25 cellular contexts compared by ENCODE assay signal in the genomic region with DNA sequence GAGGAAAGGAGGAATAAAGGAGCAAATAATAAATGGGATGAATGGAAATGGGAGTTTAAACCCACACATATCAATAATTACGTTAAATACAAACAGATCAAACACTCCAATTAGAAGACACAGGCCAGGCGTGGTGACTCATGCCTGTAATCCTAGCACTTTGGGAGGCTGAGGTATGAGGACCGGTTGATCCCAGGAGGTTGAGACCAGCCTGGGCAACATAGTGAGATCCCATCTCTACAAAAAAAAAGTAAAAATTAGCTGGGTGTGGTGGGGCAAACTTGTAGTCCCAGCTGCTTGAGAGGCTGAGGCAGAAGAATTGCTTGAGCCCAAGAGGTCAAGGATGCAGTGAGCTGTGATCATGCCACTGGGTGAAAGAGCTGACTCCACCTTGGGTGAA. TPM values are rescaled to one million over a fixed set of nuclear protein-coding genes. Genes with fewer than 3 reads are reported as not detected.
DNase-seq lines count a peak whose midpoint lies in the region; ATAC-seq, FAIRE-seq and TF ChIP-seq lines count a peak whose summit lies in the region.
"Had no signal": no experiment of that assay in that cellular context is flagged by ENCODE, and none has a peak within 500 bp of the region (broad histone marks: within the 10 kb centered on the region; RNA-seq: fewer than 3 reads in every experiment).

No MANE protein-coding gene starts in this region.

- H3K4me1 ChIP-seq in A549 (peaks cover 46% of the 10 kb centered on the region), K562 (replicated peaks in 1 of 2; ENCODE audit: control insufficient read depth in 2 of 2, insufficient read depth in 2 of 2, low read length in 2 of 2) (peaks cover 3% of the 10 kb centered on the region in 2 experiments; a peak in 1 of 5 replicates), liver (ENCODE audit: control insufficient read depth in 4 of 4, insufficient read depth in 4 of 4, low read length in 3 of 4) (peaks cover 4 to 44% (median 22%) of the 10 kb centered on the region in 4 donors)
- H3K4me1 ChIP-seq: BE2C; BLaER1 treated with 17β-estradiol and CSF1 and Interleukin-3, amounts not matched to agents 10 nM and 100 nM; HAP-1 had no signal

- peak overlapping the region; percentile 63 for H3K4me2 ChIP-seq in A549
- H3K4me2 ChIP-seq in K562 (ENCODE audit: insufficient read depth, low read length), result no peak overlapping the region
- H3K4me2 ChIP-seq: BLaER1 treated with 17β-estradiol and CSF1 and Interleukin-3, amounts not matched to agents 10 nM and 100 nM had no signal

- 95% methylated on average over 3 of the region's 3 CpGs for WGBS in A549 (ENCODE audit: missing lambda C conversion rate)
- WGBS in K562 (ENCODE audit: insufficient coverage, low coverage, missing lambda C conversion rate), result 80% methylated on average over 3 of the region's 3 CpGs
- 64% methylated on average over 3 of the region's 3 CpGs for whole genome bisulfite sequencing in liver

- TF ChIP-seq RAD21 in A549 (conservative IDR thresholded peaks at IDR 0.05 in 1 of 2, IDR thresholded peaks at IDR 0.05 in 1 of 2) (no peak), K562 (CRISPR knock-in tag; conservative IDR thresholded peaks at IDR 0.05 in 1 of 2, IDR thresholded peaks at IDR 0.05 in 1 of 2) (no peak), liver (IDR thresholded peaks at IDR 0.05) (no peak)

- H3K27me3 Mint-ChIP-seq in progenitor cell of endocrine pancreas, result no peaks in the 10 kb centered on the region
- no peaks in the 10 kb centered on the region for H3K27me3 Mint-ChIP-seq in activated T-helper 2 cell treated with anti-CD3 and anti-CD28 coated beads, Interferon-gamma antibody, Interleukin-2, Interleukin-4, amounts not matched to agents 10 μg/mL and 5 μg/mL and 100 μg/mL, durations not matched to agents 14 hours and 24 hours and 36 hours (ENCODE audit: low read depth)

- no peak for TF ChIP-seq POLR2A in A549 (IDR thresholded peaks at IDR 0.05; ENCODE audit: low read length)
- no peak for TF ChIP-seq POLR2A in K562 (conservative IDR thresholded peaks at IDR 0.05)

- no peaks in the 10 kb centered on the region for H3K79me2 ChIP-seq in K562 (ENCODE audit: control insufficient read depth, insufficient read depth, low read length)

- H3K36me3 ChIP-seq in K562 (ENCODE audit: control insufficient read depth, insufficient read depth, low read length) (no peaks in the 10 kb centered on the region), liver (ENCODE audit: control insufficient read depth in 4 of 4, insufficient read depth in 3 of 4, low read depth in 1 of 4, low read length in 3 of 4) (peaks cover 0 to 6% (median 1%) of the 10 kb centered on the region in 4 donors)
- H3K36me3 ChIP-seq: BE2C, HAP-1 had no signal

- no peak for TF ChIP-seq CTCF in A549 (IDR thresholded peaks at IDR 0.05)
- TF ChIP-seq CTCF in K562 (IDR thresholded peaks at IDR 0.05 in 2 of 3, conservative IDR thresholded peaks at IDR 0.05 in 1 of 3; ENCODE audit: insufficient read depth in 2 of 3, low read depth in 1 of 3, low read length in 3 of 3), result no peak
- TF ChIP-seq CTCF in liver (IDR thresholded peaks at IDR 0.05; ENCODE audit: low read depth, low read length, missing input control), result no peak
- TF ChIP-seq CTCF in progenitor cell of endocrine pancreas (IDR thresholded peaks at IDR 0.05; ENCODE audit: unreplicated experiment), result no peak

- peaks cover 22% of the 10 kb centered on the region for H3K9me3 Mint-ChIP-seq in progenitor cell of endocrine pancreas (ENCODE audit: low read depth)
- H3K9me3 Mint-ChIP-seq in activated T-helper 2 cell treated with anti-CD3 and anti-CD28 coated beads, Interferon-gamma antibody, Interleukin-2, Interleukin-4, amounts not matched to agents 10 μg/mL and 5 μg/mL and 100 μg/mL, durations not matched to agents 14 hours and 24 hours and 36 hours, result peaks cover 13% of the 10 kb centered on the region

- CTCF ChIA-PET in A549 (lab: Yijun Ruan, JAX) (interaction anchor here (0.7 to 3.3 kb wide), 5 partner anchors 8 to 262 kb away, joined by 3 to 13 read pairs (median 8); no protein-coding TSS in a partner anchor), K562 (lab: Yijun Ruan, JAX; ENCODE audit: low intra/inter-chr PET ratio) (no interaction called here)

- no peak overlapping the region for H2AFZ ChIP-seq in K562 (ENCODE audit: low read depth, low read length)

- peak overlapping the region; percentile 76 for H3K27ac Mint-ChIP-seq in progenitor cell of endocrine pancreas
- H3K27ac Mint-ChIP-seq in activated T-helper 2 cell treated with anti-CD3 and anti-CD28 coated beads, Interferon-gamma antibody, Interleukin-2, Interleukin-4, amounts not matched to agents 10 μg/mL and 5 μg/mL and 100 μg/mL, durations not matched to agents 14 hours and 24 hours and 36 hours, result no peak overlapping the region
- H3K27ac Mint-ChIP-seq: CD14-positive monocyte; CD4-positive, alpha-beta T cell; CD8-positive, alpha-beta memory T cell; HFFc6 had no signal

- in situ Hi-C loops in K562 (cut with MboI), result no loop called here

- BruUV-seq in K562 (replicated peaks; lab: Mats Ljungman, UMichigan), result no TSS peak

- no peaks in the 10 kb centered on the region for H3K27me3 ChIP-seq in K562 (ENCODE audit: control insufficient read depth in 2 of 2, insufficient read depth in 2 of 2, low read length in 2 of 2)
- H3K27me3 ChIP-seq in liver (ENCODE audit: control insufficient read depth in 4 of 4, insufficient read depth in 4 of 4, low read length in 3 of 4), result no peaks in the 10 kb centered on the region
- H3K27me3 ChIP-seq: BE2C; BLaER1 treated with 17β-estradiol and CSF1 and Interleukin-3, amounts not matched to agents 10 nM and 100 nM had no signal

- intact Hi-C loops in K562 (cut with micrococcal nuclease), result no loop called here
- intact Hi-C loops in activated T-helper 2 cell treated with anti-CD3 and anti-CD28 coated beads, Interferon-gamma antibody, Interleukin-2, Interleukin-4, amounts not matched to agents 10 μg/mL and 5 μg/mL and 100 μg/mL, durations not matched to agents 14 hours and 24 hours and 36 hours (cut with micrococcal nuclease), result no loop called here

- H3K27ac ChIP-seq in A549, result peak overlapping the region; percentile 70 to 72
- no peak overlapping the region for H3K27ac ChIP-seq in K562 (ENCODE audit: extremely low read depth, low read depth, low read length)
- H3K27ac ChIP-seq in liver (ENCODE audit: low read depth in 1 of 2, low read length in 2 of 2), result peak overlapping the region; percentile 5 to 10
- H3K27ac ChIP-seq: 22Rv1; BLaER1 treated with 17β-estradiol and CSF1 and Interleukin-3, amounts not matched to agents 10 nM and 100 nM had no signal

- FAIRE-seq in A549 (lab: Jason Lieb, UNC) (no peak), K562 (lab: Jason Lieb, UNC) (no peak)
- FAIRE-seq: A204.1, GM12891, GM18507 had no signal

- DNase-seq in A549 (ENCODE audit: low read depth in 1 of 2, low spot score in 1 of 2), result no peak
- DNase-seq in K562 (ENCODE audit: extremely low read depth in 1 of 4, low spot score in 3 of 4), result no peak
- DNase-seq in progenitor cell of endocrine pancreas (ENCODE audit: low spot score, unreplicated experiment), result no peak
- DNase-seq in activated T-helper 2 cell treated with anti-CD3 and anti-CD28 coated beads, Interferon-gamma antibody, Interleukin-2, Interleukin-4, amounts not matched to agents 10 μg/mL and 5 μg/mL and 100 μg/mL, durations not matched to agents 14 hours and 24 hours and 36 hours (ENCODE audit: low spot score), result no peak
- DNase-seq: ACHN; AML-193; BE2C; CD4-positive, alpha-beta T cell; CD8-positive, alpha-beta memory T cell; DMS53; DMS79 treated with DMSO at 0.1 percent for 48 hours; GF-D8; GOT3; HFFc6 had no signal

- H3K9me3 ChIP-seq in A549 (peaks cover 11% of the 10 kb centered on the region; the same call in 2 of the 3 replicates), K562 (replicated peaks; ENCODE audit: control insufficient read depth, insufficient read depth, low read depth, low read length) (peaks cover 6% of the 10 kb centered on the region), liver (ENCODE audit: control insufficient read depth in 4 of 4, low read length in 3 of 4) (peaks cover 0 to 2% (median 0%) of the 10 kb centered on the region in 4 donors)
- H3K9me3 ChIP-seq: BE2C, HAP-1 had no signal

- TF ChIP-seq EP300 in A549 (IDR thresholded peaks at IDR 0.05) (no peak), K562 (IDR thresholded peaks at IDR 0.05; ENCODE audit: low read length) (no peak)

- H3K4me1 Mint-ChIP-seq in progenitor cell of endocrine pancreas (ENCODE audit: low read depth), result no peaks in the 10 kb centered on the region
- H3K4me1 Mint-ChIP-seq in activated T-helper 2 cell treated with anti-CD3 and anti-CD28 coated beads, Interferon-gamma antibody, Interleukin-2, Interleukin-4, amounts not matched to agents 10 μg/mL and 5 μg/mL and 100 μg/mL, durations not matched to agents 14 hours and 24 hours and 36 hours (ENCODE audit: low read depth), result no peaks in the 10 kb centered on the region
- H3K4me1 Mint-ChIP-seq: CD14-positive monocyte; CD8-positive, alpha-beta memory T cell had no signal

- no peak for ATAC-seq in A549
- ATAC-seq in K562, result no peak
- ATAC-seq in GM18870 (IDR thresholded peaks at IDR 0.05; ENCODE audit: unreplicated experiment), result no peak
- no peak for ATAC-seq in HG03097 (IDR thresholded peaks at IDR 0.05; ENCODE audit: low FRiP score, unreplicated experiment)

- POLR2A ChIA-PET in A549 (lab: Yijun Ruan, JAX) (interaction anchor here (1.0 kb wide), 1 partner anchor 8 kb away, joined by 3 read pairs; no protein-coding TSS in a partner anchor), K562 (lab: Yijun Ruan, JAX) (interaction anchor here (1.1 to 2.2 kb wide), 2 partner anchors 8 to 10 kb away, joined by 4 to 8 read pairs; no protein-coding TSS in a partner anchor)

- no peaks in the 10 kb centered on the region for H4K20me1 ChIP-seq in K562 (replicated peaks; ENCODE audit: control insufficient read depth, insufficient read depth, low read length)
- H4K20me1 ChIP-seq: BLaER1 treated with 17β-estradiol and CSF1 and Interleukin-3, amounts not matched to agents 10 nM and 100 nM had no signal

- H3K36me3 Mint-ChIP-seq in progenitor cell of endocrine pancreas (ENCODE audit: insufficient read depth), result peaks cover 14% of the 10 kb centered on the region
- H3K36me3 Mint-ChIP-seq in activated T-helper 2 cell treated with anti-CD3 and anti-CD28 coated beads, Interferon-gamma antibody, Interleukin-2, Interleukin-4, amounts not matched to agents 10 μg/mL and 5 μg/mL and 100 μg/mL, durations not matched to agents 14 hours and 24 hours and 36 hours (ENCODE audit: low read depth), result peaks cover 7% of the 10 kb centered on the region

- H3K4me3 ChIP-seq in A549 (no peak overlapping the region), K562 (no peak overlapping the region), liver (ENCODE audit: low read depth in 1 of 3, low read length in 3 of 3) (peak overlapping the region in 1 of 3 donors; percentile 91)
- H3K4me3 ChIP-seq: BLaER1 treated with 17β-estradiol and CSF1 and Interleukin-3, amounts not matched to agents 10 nM and 100 nM; HAP-1 had no signal

- no peaks in the 10 kb centered on the region for H3K9me1 ChIP-seq in K562 (ENCODE audit: control insufficient read depth, insufficient read depth, low read length)

- no peak overlapping the region for H3K4me3 Mint-ChIP-seq in progenitor cell of endocrine pancreas (ENCODE audit: low read depth)
- no peak overlapping the region for H3K4me3 Mint-ChIP-seq in activated T-helper 2 cell treated with anti-CD3 and anti-CD28 coated beads, Interferon-gamma antibody, Interleukin-2, Interleukin-4, amounts not matched to agents 10 μg/mL and 5 μg/mL and 100 μg/mL, durations not matched to agents 14 hours and 24 hours and 36 hours (ENCODE audit: low read depth)
- H3K4me3 Mint-ChIP-seq: CD14-positive monocyte; CD4-positive, alpha-beta T cell; CD8-positive, alpha-beta memory T cell; HFFc6 had no signal

- H3K9ac ChIP-seq in K562 (ENCODE audit: insufficient read depth in 1 of 2, low read depth in 2 of 2, low read length in 2 of 2) (no peak overlapping the region), liver (ENCODE audit: low read depth in 1 of 2, low read length in 2 of 2) (peak overlapping the region in 1 of 2 donors; percentile 67)
- H3K9ac ChIP-seq: BLaER1 treated with 17β-estradiol and CSF1 and Interleukin-3, amounts not matched to agents 10 nM and 100 nM had no signal

RNA-seq across cellular contexts. Expression of a gene that starts 3.7 kb away (rescaled TPM):
- polyA plus RNA-seq in A549 (2011; rRNA removed) (9.1 TPM in 2 replicates), A549 (2017; fragmentation: RNase III; extraction: RNeasy Plus Mini Kit Qiagen cat#74134 plus additional on column Dnase treatment) (10.1 to 13.6 TPM (median 10.9 TPM) in 3 replicates), K562 (2011; rRNA removed) (0.17 and 0.23 TPM in 2 replicates), K562 (2014; fragmentation: Illumina TruSeq; extraction: Trizol) (0.25 and 0.33 TPM in 2 replicates), K562 (2014; fragmentation: Nextera tagmentation; extraction: Ambion mirVana) (under 1 TPM; 0.53 to 0.76 TPM), K562 (2014; rRNA removed) (0.28 and 0.88 TPM in 2 replicates), liver (100 to 1,000 TPM; 136 to 275 TPM)
- polyA plus RNA-seq in A549 (2012; cell fraction: cytosol; rRNA removed), result 1.9 and 2.3 TPM in 2 replicates
- 2.2 and 4.3 TPM in 2 replicates for polyA plus RNA-seq in A549 (2012; cell fraction: nucleus; rRNA removed)
- polyA minus RNA-seq in A549 (2011; rRNA and poly(A)+ RNA removed), result 6.2 and 6.7 TPM in 2 replicates
- total RNA-seq in K562 (2011; cell fraction: chromatin; rRNA removed; ENCODE audit: low replicate concordance), result 0.32 and 0.49 TPM in 2 replicates
- total RNA-seq in K562 (2011; cell fraction: nucleolus; rRNA removed), result 0.17 and 0.39 TPM in 2 replicates
- 0.22 and 0.46 TPM in 2 replicates for total RNA-seq in K562 (2011; cell fraction: nucleoplasm; rRNA removed)
- total RNA-seq in K562 (2014; rRNA removed) (0.24 and 0.32 TPM in 2 replicates), K562 (2014; rRNA removed; fragmentation: Illumina TruSeq; extraction: Trizol) (0.26 and 0.40 TPM in 2 replicates), K562 (2015; rRNA removed; fragmentation: Illumina TruSeq; extraction: Trizol) (0.25 and 0.26 TPM in 2 replicates), K562 (2021) (0.27 and 0.36 TPM in 2 replicates), liver (100 to 1,000 TPM in 1 of 2 donors, 10 to 100 TPM in 1; 31.9 to 167 TPM), progenitor cell of endocrine pancreas (0.36 TPM in 1 of 2 replicates, not detected in the other)
- polyA plus RNA-seq in K562 (2011; cell fraction: cytosol; rRNA removed), result 0.04 and 0.22 TPM in 2 replicates
- polyA plus RNA-seq in K562 (2011; cell fraction: nucleus; rRNA removed), result 0.28 and 0.67 TPM in 2 replicates
- polyA plus RNA-seq in K562 (2012), result 0.15 and 0.16 TPM in 2 replicates
- 0.14 and 0.15 TPM in 2 replicates for polyA minus RNA-seq in K562 (2011; rRNA and poly(A)+ RNA removed)
- not detected in 2 replicates for polyA minus RNA-seq in K562 (2011; cell fraction: cytosol; rRNA and poly(A)+ RNA removed)
- polyA minus RNA-seq in K562 (2011; cell fraction: nucleus; rRNA and poly(A)+ RNA removed), result 0.13 and 0.22 TPM in 2 replicates
- total RNA-seq in activated T-helper 2 cell treated with anti-CD3 and anti-CD28 coated beads, Interferon-gamma antibody, Interleukin-2, Interleukin-4, amounts not matched to agents 10 μg/mL and 5 μg/mL and 100 μg/mL, durations not matched to agents 14 hours and 24 hours and 36 hours, result not detected in 2 replicates
- total RNA-seq: CD4-positive, alpha-beta T cell; CD8-positive, alpha-beta memory T cell; G401 had no signal
- polyA plus RNA-seq: CD14-positive monocyte had no signal

RNA-seq across cellular contexts. Expression of a gene that starts 17.3 kb away (rescaled TPM):
- polyA plus RNA-seq in A549 (2011; rRNA removed), result 37.6 and 42.5 TPM in 2 replicates
- polyA plus RNA-seq in A549 (2012; cell fraction: cytosol; rRNA removed), result 7.7 and 8.3 TPM in 2 replicates
- 2.0 and 3.6 TPM in 2 replicates for polyA plus RNA-seq in A549 (2012; cell fraction: nucleus; rRNA removed)
- polyA plus RNA-seq in A549 (2017; fragmentation: RNase III; extraction: RNeasy Plus Mini Kit Qiagen cat#74134 plus additional on column Dnase treatment), result 23.7 to 24.7 TPM (median 23.9 TPM) in 3 replicates
- polyA minus RNA-seq in A549 (2011; rRNA and poly(A)+ RNA removed), result 2.1 and 2.7 TPM in 2 replicates
- total RNA-seq in K562 (2011; cell fraction: chromatin; rRNA removed; ENCODE audit: low replicate concordance), result 5.5 and 17.9 TPM in 2 replicates
- total RNA-seq in K562 (2011; cell fraction: nucleolus; rRNA removed), result 3.6 and 3.8 TPM in 2 replicates
- total RNA-seq in K562 (2011; cell fraction: nucleoplasm; rRNA removed), result 13.2 and 25.3 TPM in 2 replicates
- 17.5 and 21.8 TPM in 2 replicates for total RNA-seq in K562 (2014; rRNA removed)
- 37.5 and 42.5 TPM in 2 replicates for total RNA-seq in K562 (2014; rRNA removed; fragmentation: Illumina TruSeq; extraction: Trizol)
- total RNA-seq in K562 (2015; rRNA removed; fragmentation: Illumina TruSeq; extraction: Trizol), result 34.0 and 37.4 TPM in 2 replicates
- total RNA-seq in K562 (2021), result 19.7 and 21.9 TPM in 2 replicates
- polyA plus RNA-seq in K562 (2011; rRNA removed), result 34.4 and 46.7 TPM in 2 replicates
- polyA plus RNA-seq in K562 (2011; cell fraction: cytosol; rRNA removed), result 7.0 and 16.5 TPM in 2 replicates
- polyA plus RNA-seq in K562 (2011; cell fraction: nucleus; rRNA removed), result 13.0 and 22.6 TPM in 2 replicates
- polyA plus RNA-seq in K562 (2012), result 10.1 and 18.7 TPM in 2 replicates
- 31.9 and 36.9 TPM in 2 replicates for polyA plus RNA-seq in K562 (2014; fragmentation: Illumina TruSeq; extraction: Trizol)
- 100 to 1,000 TPM in 1 of 2 experiments, 10 to 100 TPM in 1; 80.1 to 107 TPM for polyA plus RNA-seq in K562 (2014; fragmentation: Nextera tagmentation; extraction: Ambion mirVana)
- polyA plus RNA-seq in K562 (2014; rRNA removed), result 20.4 and 26.8 TPM in 2 replicates
- 11.0 and 14.4 TPM in 2 replicates for polyA minus RNA-seq in K562 (2011; rRNA and poly(A)+ RNA removed)
- polyA minus RNA-seq in K562 (2011; cell fraction: cytosol; rRNA and poly(A)+ RNA removed), result 3.0 and 3.5 TPM in 2 replicates
- 9.3 and 20.3 TPM in 2 replicates for polyA minus RNA-seq in K562 (2011; cell fraction: nucleus; rRNA and poly(A)+ RNA removed)
- 10 to 100 TPM in 1 of 2 donors, 1 to 10 TPM in 1; 9.0 to 11.9 TPM for total RNA-seq in liver
- polyA plus RNA-seq in liver, result 10 to 100 TPM in 1 of 2 donors, 1 to 10 TPM in 1; 5.7 to 12.3 TPM
- 14.4 and 16.1 TPM in 2 replicates for total RNA-seq in progenitor cell of endocrine pancreas
- total RNA-seq in activated T-helper 2 cell treated with anti-CD3 and anti-CD28 coated beads, Interferon-gamma antibody, Interleukin-2, Interleukin-4, amounts not matched to agents 10 μg/mL and 5 μg/mL and 100 μg/mL, durations not matched to agents 14 hours and 24 hours and 36 hours, result 14.2 and 14.8 TPM in 2 replicates

RNA-seq across cellular contexts. Expression of a gene that starts 17.5 kb away (rescaled TPM):
- 13.9 and 14.0 TPM in 2 replicates for polyA plus RNA-seq in A549 (2011; rRNA removed)
- 1.2 and 1.3 TPM in 2 replicates for polyA plus RNA-seq in A549 (2012; cell fraction: cytosol; rRNA removed)
- polyA plus RNA-seq in A549 (2012; cell fraction: nucleus; rRNA removed), result 1.3 and 2.3 TPM in 2 replicates
- 8.3 to 9.6 TPM (median 8.8 TPM) in 3 replicates for polyA plus RNA-seq in A549 (2017; fragmentation: RNase III; extraction: RNeasy Plus Mini Kit Qiagen cat#74134 plus additional on column Dnase treatment)
- polyA minus RNA-seq in A549 (2011; rRNA and poly(A)+ RNA removed), result 5.4 and 6.5 TPM in 2 replicates
- 6.8 and 22.2 TPM in 2 replicates for total RNA-seq in K562 (2011; cell fraction: chromatin; rRNA removed; ENCODE audit: low replicate concordance)
- 4.7 and 6.1 TPM in 2 replicates for total RNA-seq in K562 (2011; cell fraction: nucleolus; rRNA removed)
- total RNA-seq in K562 (2011; cell fraction: nucleoplasm; rRNA removed), result 7.3 and 9.5 TPM in 2 replicates
- total RNA-seq in K562 (2014; rRNA removed), result 6.1 and 6.3 TPM in 2 replicates
- total RNA-seq in K562 (2014; rRNA removed; fragmentation: Illumina TruSeq; extraction: Trizol), result 12.8 and 13.7 TPM in 2 replicates
- 15.3 and 15.6 TPM in 2 replicates for total RNA-seq in K562 (2015; rRNA removed; fragmentation: Illumina TruSeq; extraction: Trizol)
- 7.4 and 8.5 TPM in 2 replicates for total RNA-seq in K562 (2021)
- 4.7 and 6.0 TPM in 2 replicates for polyA plus RNA-seq in K562 (2011; rRNA removed)
- polyA plus RNA-seq in K562 (2011; cell fraction: cytosol; rRNA removed), result 0.76 and 2.4 TPM in 2 replicates
- polyA plus RNA-seq in K562 (2011; cell fraction: nucleus; rRNA removed), result 5.0 and 5.7 TPM in 2 replicates
- 5.9 and 7.2 TPM in 2 replicates for polyA plus RNA-seq in K562 (2012)
- 9.0 and 10.7 TPM in 2 replicates for polyA plus RNA-seq in K562 (2014; fragmentation: Illumina TruSeq; extraction: Trizol)
- polyA plus RNA-seq in K562 (2014; fragmentation: Nextera tagmentation; extraction: Ambion mirVana), result 1 to 10 TPM; 2.4 to 3.5 TPM
- polyA plus RNA-seq in K562 (2014; rRNA removed), result 6.4 TPM in 2 replicates
- polyA minus RNA-seq in K562 (2011; rRNA and poly(A)+ RNA removed), result 10.9 and 16.2 TPM in 2 replicates
- 2.3 and 3.6 TPM in 2 replicates for polyA minus RNA-seq in K562 (2011; cell fraction: cytosol; rRNA and poly(A)+ RNA removed)
- polyA minus RNA-seq in K562 (2011; cell fraction: nucleus; rRNA and poly(A)+ RNA removed), result 9.2 and 19.4 TPM in 2 replicates
- 10 to 100 TPM; 11.4 to 16.1 TPM for total RNA-seq in liver
- 1 to 10 TPM; 4.4 to 5.1 TPM for polyA plus RNA-seq in liver
- 31.4 and 32.5 TPM in 2 replicates for total RNA-seq in progenitor cell of endocrine pancreas
- total RNA-seq in activated T-helper 2 cell treated with anti-CD3 and anti-CD28 coated beads, Interferon-gamma antibody, Interleukin-2, Interleukin-4, amounts not matched to agents 10 μg/mL and 5 μg/mL and 100 μg/mL, durations not matched to agents 14 hours and 24 hours and 36 hours, result 10.6 and 11.0 TPM in 2 replicates

RNA-seq across cellular contexts. Expression of a gene that starts 54.5 kb away (rescaled TPM):
- polyA plus RNA-seq in A549 (2011; rRNA removed) (0.07 TPM in 1 of 2 replicates, not detected in the other), A549 (2017; fragmentation: RNase III; extraction: RNeasy Plus Mini Kit Qiagen cat#74134 plus additional on column Dnase treatment) (not detected in 3 replicates), K562 (2011; rRNA removed) (not detected in 2 replicates), K562 (2014; fragmentation: Illumina TruSeq; extraction: Trizol) (not detected in 2 replicates), K562 (2014; fragmentation: Nextera tagmentation; extraction: Ambion mirVana) (not detected), K562 (2014; rRNA removed) (not detected in 2 replicates), liver (1,000 to 10,000 TPM; 1,872 to 2,132 TPM)
- 0.03 TPM in 1 of 2 replicates, not detected in the other for polyA plus RNA-seq in A549 (2012; cell fraction: cytosol; rRNA removed)
- polyA plus RNA-seq in A549 (2012; cell fraction: nucleus; rRNA removed), result not detected in 2 replicates
- polyA minus RNA-seq in A549 (2011; rRNA and poly(A)+ RNA removed), result not detected in 2 replicates
- total RNA-seq in K562 (2011; cell fraction: chromatin; rRNA removed; ENCODE audit: low replicate concordance), result not detected in 2 replicates
- not detected in 2 replicates for total RNA-seq in K562 (2011; cell fraction: nucleolus; rRNA removed)
- total RNA-seq in K562 (2011; cell fraction: nucleoplasm; rRNA removed), result not detected in 2 replicates
- total RNA-seq in K562 (2014; rRNA removed) (not detected in 2 replicates), K562 (2014; rRNA removed; fragmentation: Illumina TruSeq; extraction: Trizol) (not detected in 2 replicates), K562 (2015; rRNA removed; fragmentation: Illumina TruSeq; extraction: Trizol) (not detected in 2 replicates), K562 (2021) (0.78 and 0.80 TPM in 2 replicates), liver (1,000 to 10,000 TPM in 1 of 2 donors, 100 to 1,000 TPM in 1; 527 to 1,744 TPM), progenitor cell of endocrine pancreas (not detected in 2 replicates)
- polyA plus RNA-seq in K562 (2011; cell fraction: cytosol; rRNA removed), result not detected in 2 replicates
- polyA plus RNA-seq in K562 (2011; cell fraction: nucleus; rRNA removed), result 0.10 TPM in 1 of 2 replicates, not detected in the other
- 0.06 TPM in 1 of 2 replicates, not detected in the other for polyA plus RNA-seq in K562 (2012)
- polyA minus RNA-seq in K562 (2011; rRNA and poly(A)+ RNA removed), result not detected in 2 replicates
- polyA minus RNA-seq in K562 (2011; cell fraction: cytosol; rRNA and poly(A)+ RNA removed), result not detected in 2 replicates
- not detected in 2 replicates for polyA minus RNA-seq in K562 (2011; cell fraction: nucleus; rRNA and poly(A)+ RNA removed)
- total RNA-seq in activated T-helper 2 cell treated with anti-CD3 and anti-CD28 coated beads, Interferon-gamma antibody, Interleukin-2, Interleukin-4, amounts not matched to agents 10 μg/mL and 5 μg/mL and 100 μg/mL, durations not matched to agents 14 hours and 24 hours and 36 hours, result not detected in 2 replicates
- total RNA-seq: CD4-positive, alpha-beta T cell; CD8-positive, alpha-beta memory T cell; G401; HFFc6 had no signal
- polyA plus RNA-seq: CD14-positive monocyte; CD8-positive, alpha-beta memory T cell had no signal

Comparison
In these comparisons a context has a peak if more than half of its experiments do, and no peak if none do; other contexts are left out.
1. RNA of a gene that starts 3.7 kb away (total RNA-seq): 31.9 to 167 TPM in liver; 0.17 to 0.49 TPM in K562, 0.36 TPM in progenitor cell of endocrine pancreas and not detected in activated T-helper 2 cell treated with anti-CD3 and anti-CD28 coated beads, Interferon-gamma antibody, Interleukin-2, Interleukin-4, amounts not matched to agents 10 μg/mL and 5 μg/mL and 100 μg/mL, durations not matched to agents 14 hours and 24 hours and 36 hours; every median in the first group is over 10 times any median in the second.